Comparison of ENCODE assay signal across 13 cellular contexts in genomic region chr3:130779031-130779430, GRCh38. TPM values are rescaled to one million over a fixed set of nuclear protein-coding genes. Genes with fewer than 3 reads are reported as not detected.
DNase-seq lines count a peak whose midpoint lies in the region; ATAC-seq, FAIRE-seq and TF ChIP-seq lines count a peak whose summit lies in the region.
"Had no signal": no experiment of that assay in that cellular context is flagged by ENCODE, and none has a peak within 500 bp of the region (broad histone marks: within the 10 kb centered on the region; RNA-seq: fewer than 3 reads in every experiment).

No MANE protein-coding gene starts in this region.

- no peak overlapping the region for H4K12ac ChIP-seq in trophoblast cell (ENCODE audit: low read depth, low read length)

- H2AK5ac ChIP-seq in neuronal stem cell (ENCODE audit: low read depth, low read length): no peak overlapping the region
- H2AK5ac ChIP-seq in trophoblast cell (ENCODE audit: low read length): no peak overlapping the region

- H3K14ac ChIP-seq in neuronal stem cell (ENCODE audit: low read length) (no peak overlapping the region), trophoblast cell (ENCODE audit: low read length) (no peak overlapping the region)

- FAIRE-seq in GM12891 (lab: Jason Lieb, UNC): peak; percentile 28

- H3K4me1 Mint-ChIP-seq in CD14-positive monocyte: no peaks in the 10 kb centered on the region
- no peaks in the 10 kb centered on the region for H3K4me1 Mint-ChIP-seq in activated T-helper 17 cell treated with anti-CD3 and anti-CD28 coated beads, Interleukin-2, amount 50 U/mL, for 72 hours

- H3K4me3 Mint-ChIP-seq in CD14-positive monocyte: no peak overlapping the region
- H3K4me3 Mint-ChIP-seq in activated T-helper 17 cell treated with anti-CD3 and anti-CD28 coated beads, Interleukin-2, amount 50 U/mL, for 72 hours: no peak overlapping the region
- H3K4me3 Mint-ChIP-seq: activated naive CD4-positive, alpha-beta T cell treated with anti-CD3 and anti-CD28 coated beads for 36 hours; neural crest cell had no signal

- DNase-seq in GM12891 (ENCODE audit: insufficient read length, low spot score) (peak; percentile 17), NCI-H187 (lab: John Stamatoyannopoulos, UW) (peak; percentile 15 to 66), CD14-positive monocyte (ENCODE audit: low spot score) (no peak), neuronal stem cell (ENCODE audit: low spot score) (no peak), trophoblast cell (no peak)
- DNase-seq: activated naive CD4-positive, alpha-beta T cell treated with anti-CD3 and anti-CD28 coated beads for 36 hours; BE2C; NCI-H1694 treated with DMSO at 0.1 percent for 48 hours; T1000 had no signal

- H3K27ac Mint-ChIP-seq in CD14-positive monocyte: no peak overlapping the region
- H3K27ac Mint-ChIP-seq in activated T-helper 17 cell treated with anti-CD3 and anti-CD28 coated beads, Interleukin-2, amount 50 U/mL, for 72 hours: no peak overlapping the region
- H3K27ac Mint-ChIP-seq: activated naive CD4-positive, alpha-beta T cell treated with anti-CD3 and anti-CD28 coated beads for 36 hours had no signal

- H3K4me2 ChIP-seq in neuronal stem cell (ENCODE audit: insufficient read depth, low read length, poor library complexity, severe bottlenecking) (no peak overlapping the region), trophoblast cell (ENCODE audit: low read length) (no peak overlapping the region)

- no peaks in the 10 kb centered on the region for H3K79me1 ChIP-seq in neuronal stem cell (ENCODE audit: low read depth, low read length)
- H3K79me1 ChIP-seq in trophoblast cell (ENCODE audit: low read length): no peaks in the 10 kb centered on the region

- TF ChIP-seq CTCF in CD14-positive monocyte (IDR thresholded peaks at IDR 0.05): no peak

- no peak overlapping the region for H4K91ac ChIP-seq in neuronal stem cell (ENCODE audit: low read depth, low read length, poor library complexity)
- H4K91ac ChIP-seq in trophoblast cell (ENCODE audit: low read depth, low read length): no peak overlapping the region

- no peak overlapping the region for H2BK15ac ChIP-seq in neuronal stem cell (ENCODE audit: low read length)

- intact Hi-C loops in CD14-positive monocyte (cut with micrococcal nuclease): no loop called here

- no peak overlapping the region for H2BK5ac ChIP-seq in neuronal stem cell (ENCODE audit: low read length)
- no peak overlapping the region for H2BK5ac ChIP-seq in trophoblast cell (ENCODE audit: low read depth, low read length, poor library complexity)

- H3K9me3 ChIP-seq in neuronal stem cell (replicated peaks in 1 of 2; ENCODE audit: control insufficient read depth in 2 of 2, insufficient read depth in 1 of 2, low read depth in 1 of 2, low read length in 2 of 2) (no peaks in the 10 kb centered on the region), trophoblast cell (ENCODE audit: insufficient read depth, low read depth, low read length) (no peaks in the 10 kb centered on the region)
- H3K9me3 ChIP-seq: BE2C had no signal

- no peaks in the 10 kb centered on the region for H3K9me3 Mint-ChIP-seq in CD14-positive monocyte
- H3K9me3 Mint-ChIP-seq in activated T-helper 17 cell treated with anti-CD3 and anti-CD28 coated beads, Interleukin-2, amount 50 U/mL, for 72 hours: no peaks in the 10 kb centered on the region
- H3K9me3 Mint-ChIP-seq: activated naive CD4-positive, alpha-beta T cell treated with anti-CD3 and anti-CD28 coated beads for 36 hours; neural crest cell had no signal

- H3K18ac ChIP-seq in neuronal stem cell (ENCODE audit: low read length) (no peak overlapping the region), trophoblast cell (ENCODE audit: low read length) (no peak overlapping the region)

- H3K27ac ChIP-seq in neuronal stem cell (replicated peaks; ENCODE audit: low read length): no peak overlapping the region
- H3K27ac ChIP-seq in trophoblast cell (ENCODE audit: low read depth, low read length): no peak overlapping the region

- no peaks in the 10 kb centered on the region for H3K79me2 ChIP-seq in trophoblast cell (ENCODE audit: control insufficient read depth, insufficient read depth, low read length, poor library complexity)

- H3K4ac ChIP-seq in neuronal stem cell (ENCODE audit: low read length): no peak overlapping the region
- no peak overlapping the region for H3K4ac ChIP-seq in trophoblast cell (ENCODE audit: low read depth, low read length)

- H3K4me1 ChIP-seq in neuronal stem cell (ENCODE audit: control insufficient read depth in 2 of 2, insufficient read depth in 1 of 2, low read depth in 1 of 2, low read length in 2 of 2) (no peaks in the 10 kb centered on the region), trophoblast cell (ENCODE audit: control insufficient read depth in 1 of 2, insufficient read depth in 2 of 2, low read length in 2 of 2) (no peaks in the 10 kb centered on the region)

- H2BK120ac ChIP-seq in neuronal stem cell (ENCODE audit: low read depth, low read length) (no peak overlapping the region), trophoblast cell (ENCODE audit: insufficient read depth, low read length, poor library complexity) (no peak overlapping the region)

- H3K4me3 ChIP-seq in neuronal stem cell (ENCODE audit: low read length in 2 of 2) (no peak overlapping the region), trophoblast cell (ENCODE audit: low read depth, low read length) (no peak overlapping the region)

- H3K27me3 Mint-ChIP-seq in CD14-positive monocyte (ENCODE audit: low read depth in 3 of 3): peaks cover 0 to 3% (median 2%) of the 10 kb centered on the region in 3 donors
- H3K27me3 Mint-ChIP-seq in activated T-helper 17 cell treated with anti-CD3 and anti-CD28 coated beads, Interleukin-2, amount 50 U/mL, for 72 hours: peaks cover 5% of the 10 kb centered on the region

- H3K27me3 ChIP-seq in neuronal stem cell (ENCODE audit: control insufficient read depth in 3 of 3, insufficient read depth in 3 of 3, low read depth in 1 of 3, low read length in 3 of 3): peaks cover 0 to 76% (median 0%) of the 10 kb centered on the region in 3 experiments
- H3K27me3 ChIP-seq in trophoblast cell (ENCODE audit: insufficient read depth, low read length): no peaks in the 10 kb centered on the region
- H3K27me3 ChIP-seq: BE2C had no signal

- no peak for TF ChIP-seq POLR2A in GM12891 (IDR thresholded peaks at IDR 0.05; ENCODE audit: low read depth, low read length)

- H4K8ac ChIP-seq in neuronal stem cell (ENCODE audit: low read depth, low read length): no peak overlapping the region
- H4K8ac ChIP-seq in trophoblast cell (ENCODE audit: low read depth, low read length): no peak overlapping the region

- H2AFZ ChIP-seq in neuronal stem cell (ENCODE audit: low read length): no peak overlapping the region
- H2AFZ ChIP-seq in trophoblast cell (ENCODE audit: insufficient read depth, low read length, poor library complexity): no peak overlapping the region

- H3K36me3 ChIP-seq in neuronal stem cell (replicated peaks in 1 of 2; ENCODE audit: control insufficient read depth in 2 of 2, insufficient read depth in 2 of 2, low read length in 2 of 2): no peaks in the 10 kb centered on the region
- no peaks in the 10 kb centered on the region for H3K36me3 ChIP-seq in trophoblast cell (ENCODE audit: control insufficient read depth in 1 of 2, insufficient read depth in 2 of 2, low read length in 2 of 2)
- H3K36me3 ChIP-seq: BE2C had no signal

- no CpG with 5 or more reads among the region's 1 CpG for WGBS in neuronal stem cell (ENCODE audit: extremely low coverage in 2 of 2, insufficient read length in 2 of 2, insufficient replicate concordance in 1 of 2), 2 donors
- no CpG with 5 or more reads among the region's 1 CpG for WGBS in trophoblast cell (ENCODE audit: extremely low coverage, insufficient coverage, insufficient read length)

- H3K23ac ChIP-seq in neuronal stem cell (ENCODE audit: low read depth, low read length, poor library complexity) (no peak overlapping the region), trophoblast cell (ENCODE audit: low read length) (no peak overlapping the region)

- ATAC-seq in GM19467 (IDR thresholded peaks at IDR 0.05; ENCODE audit: unreplicated experiment) (peak; percentile 85), HG03045 (IDR thresholded peaks at IDR 0.05; ENCODE audit: unreplicated experiment) (peak; percentile 93)
- no peak for ATAC-seq in activated T-helper 17 cell treated with anti-CD3 and anti-CD28 coated beads, Interleukin-2, amount 50 U/mL, for 72 hours (replicated peaks)

- H3K36me3 Mint-ChIP-seq in CD14-positive monocyte: no peaks in the 10 kb centered on the region
- no peaks in the 10 kb centered on the region for H3K36me3 Mint-ChIP-seq in activated T-helper 17 cell treated with anti-CD3 and anti-CD28 coated beads, Interleukin-2, amount 50 U/mL, for 72 hours (ENCODE audit: low read depth)

- H3K9ac ChIP-seq in neuronal stem cell (ENCODE audit: low read depth, low read length, poor library complexity): no peak overlapping the region
- no peak overlapping the region for H3K9ac ChIP-seq in trophoblast cell (ENCODE audit: low read length)

- H2BK12ac ChIP-seq in neuronal stem cell (ENCODE audit: low read length) (no peak overlapping the region), trophoblast cell (ENCODE audit: low read length) (no peak overlapping the region)

TF ChIP-seq in GM12891, 5 proteins besides CTCF, POLR2A, EP300 and RAD21:
- TF ChIP-seq POLR2AphosphoS5 (IDR thresholded peaks at IDR 0.05; ENCODE audit: low read depth, low read length) (no peak), TAF1 (IDR thresholded peaks at IDR 0.05; ENCODE audit: low read depth, low read length) (no peak), SPI1 (IDR thresholded peaks at IDR 0.05; ENCODE audit: low read depth, low read length) (no peak), POU2F2 (IDR thresholded peaks at IDR 0.05; ENCODE audit: low read depth, low read length) (no peak), PAX5 (IDR thresholded peaks at IDR 0.05; ENCODE audit: insufficient read depth, low read length, severe bottlenecking) (no peak)
TF ChIP-seq in GM12891: peak in this region for 0.

RNA-seq across cellular contexts. Expression of gene PIK3R4, which starts 32.4 kb away (rescaled TPM):
- polyA plus RNA-seq in GM12891 (2012; ENCODE audit: low read depth, missing spikeins): 9.4 TPM
- polyA plus RNA-seq in CD14-positive monocyte: 10 to 100 TPM in 1 of 2 donors, 1 to 10 TPM in 1; 6.5 to 10.1 TPM
- total RNA-seq in activated T-helper 17 cell treated with anti-CD3 and anti-CD28 coated beads, Interleukin-2, amount 50 U/mL, for 72 hours: 10 to 100 TPM; 17.4 to 23.9 TPM
- 9.9 TPM for polyA plus RNA-seq in neuronal stem cell (2013, experiment 1 of 2)
- 10.8 TPM for polyA plus RNA-seq in neuronal stem cell (2013, experiment 2 of 2)
- polyA plus RNA-seq in trophoblast cell (2013): 10.8 and 11.2 TPM in 2 replicates

Comparison
In these comparisons a context has a peak if more than half of its experiments do, and no peak if none do; other contexts are left out.
1. DNase-seq: peak in GM12891 (single experiment) and NCI-H187 (2 of 2); none in CD14-positive monocyte (single experiment), neuronal stem cell (single experiment) and trophoblast cell (0 of 2).